Comparison of ENCODE assay signal across 9 cellular contexts in the genomic region with DNA sequence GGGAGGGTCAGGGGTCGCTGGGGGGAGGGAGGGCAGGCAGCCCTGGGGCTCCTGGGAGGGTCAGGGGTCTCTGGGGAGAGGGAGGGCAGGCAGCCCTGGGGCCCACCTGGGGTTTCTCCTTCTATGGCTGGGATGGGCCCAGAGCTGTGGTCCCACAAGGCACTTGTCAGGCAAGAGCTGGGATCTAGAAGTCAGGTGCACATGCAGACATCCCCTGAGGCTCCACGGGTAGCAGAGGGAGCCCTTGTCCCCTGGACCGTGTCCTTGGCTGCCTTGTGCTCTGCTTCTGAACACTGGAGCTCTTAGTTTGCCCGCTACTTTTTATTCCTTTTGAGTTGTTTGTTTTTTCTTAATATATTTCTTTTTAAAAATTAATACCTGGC. TPM values are rescaled to one million over a fixed set of nuclear protein-coding genes. Genes with fewer than 3 reads are reported as not detected.
A peak's percentile ranks its signal among the peaks of the same experiment; 100 is the strongest.
DNase-seq lines count a peak whose midpoint lies in the region; TF ChIP-seq lines count a peak whose summit lies in the region.
"Had no signal": no experiment of that assay in that cellular context is flagged by ENCODE, and none has a peak within 500 bp of the region (broad histone marks: within the 10 kb centered on the region; RNA-seq: fewer than 3 reads in every experiment).

No MANE protein-coding gene starts in this region.

- H3K27me3 ChIP-seq in fibroblast of lung (ENCODE audit: control insufficient read depth, insufficient read depth, low read length) = no peaks in the 10 kb centered on the region

- H3K9me3 ChIP-seq in fibroblast of lung (ENCODE audit: control insufficient read depth, insufficient read depth, low read depth, low read length) = no peaks in the 10 kb centered on the region

- intact Hi-C loops in lower leg skin (cut with DNase I; ENCODE audit: low total_unique reads) = no loop called here

- H3K4me1 Mint-ChIP-seq in progenitor cell of endocrine pancreas (ENCODE audit: low read depth) = peaks cover 6% of the 10 kb centered on the region

- H3K9me3 Mint-ChIP-seq in progenitor cell of endocrine pancreas (ENCODE audit: low read depth) = no peaks in the 10 kb centered on the region

- H3K4me3 ChIP-seq in fibroblast of lung (replicated peaks in 1 of 4; ENCODE audit: control extremely low read depth in 1 of 4, insufficient read depth in 1 of 4, low read depth in 3 of 4, low read length in 4 of 4) (peak overlapping the region; percentile 55 to 82 (median 79)), lower leg skin (ENCODE audit: low read depth, poor library complexity, severe bottlenecking) (no peak overlapping the region)
- H3K4me3 ChIP-seq: GM12878 had no signal

- DNase-seq in NCI-H2107 treated with DMSO at 0.1 percent for 48 hours (lab: John Stamatoyannopoulos, UW; ENCODE audit: unreplicated experiment) = peak; percentile 21
- DNase-seq in NCI-H2107 (lab: John Stamatoyannopoulos, UW) = no peak
- peak; percentile 46 to 67 for DNase-seq in NCI-H526 (lab: John Stamatoyannopoulos, UW)
- DNase-seq in fibroblast of lung (ENCODE audit: low read depth in 2 of 2) = no peak
- DNase-seq in progenitor cell of endocrine pancreas (ENCODE audit: low spot score, unreplicated experiment) = no peak
- DNase-seq in lower leg skin (ENCODE audit: low spot score in 2 of 2) = no peak
- DNase-seq in UCSD-AML1 (lab: John Stamatoyannopoulos, UW; ENCODE audit: unreplicated experiment) = no peak
- DNase-seq in activated T-cell treated with anti-CD3 and anti-CD28 coated beads for 4 hours = no peak

- peaks cover 46% of the 10 kb centered on the region for H3K79me2 ChIP-seq in fibroblast of lung (ENCODE audit: control insufficient read depth, insufficient read depth, low read length)

- H3K27me3 Mint-ChIP-seq in progenitor cell of endocrine pancreas = peaks cover 7% of the 10 kb centered on the region

- peak overlapping the region; percentile 76 for H3K9ac ChIP-seq in fibroblast of lung (ENCODE audit: insufficient read depth, low read length)

- H3K4me2 ChIP-seq in fibroblast of lung (ENCODE audit: extremely low read depth, insufficient read depth, low read length) = peak overlapping the region; percentile 94

- H3K4me1 ChIP-seq in fibroblast of lung (ENCODE audit: control insufficient read depth, extremely low read depth, insufficient read depth, low read length) = peaks cover 21% of the 10 kb centered on the region

- peak overlapping the region; percentile 58 for H3K27ac ChIP-seq in fibroblast of lung (ENCODE audit: insufficient read depth, low read length)

- H4K20me1 ChIP-seq in fibroblast of lung (ENCODE audit: control insufficient read depth, extremely low read depth, insufficient read depth, low read length) = no peaks in the 10 kb centered on the region

- no peak overlapping the region for H3K27ac Mint-ChIP-seq in progenitor cell of endocrine pancreas

- TF ChIP-seq CTCF in fibroblast of lung (conservative IDR thresholded peaks at IDR 0.05 in 1 of 2, IDR thresholded peaks at IDR 0.05 in 1 of 2; ENCODE audit: low read depth in 1 of 2, low read length in 2 of 2) = no peak
- TF ChIP-seq CTCF in progenitor cell of endocrine pancreas (IDR thresholded peaks at IDR 0.05; ENCODE audit: unreplicated experiment) = no peak
- no peak for TF ChIP-seq CTCF in lower leg skin (IDR thresholded peaks at IDR 0.05)

- no peak overlapping the region for H2AFZ ChIP-seq in fibroblast of lung (ENCODE audit: low read length)

- H3K36me3 Mint-ChIP-seq in progenitor cell of endocrine pancreas (ENCODE audit: insufficient read depth) = no peaks in the 10 kb centered on the region

- TF ChIP-seq POLR2A in lower leg skin (IDR thresholded peaks at IDR 0.05) = no peak

- peak overlapping the region; percentile 75 for H3K4me3 Mint-ChIP-seq in progenitor cell of endocrine pancreas (ENCODE audit: low read depth)

- H3K36me3 ChIP-seq in fibroblast of lung (ENCODE audit: control insufficient read depth, insufficient read depth, low read length) = peaks cover 4% of the 10 kb centered on the region

- 26 to 29% methylated on average over 4 of the region's 4 CpGs for WGBS in lower leg skin, 2 donors

RNA-seq across cellular contexts. Expression of a gene that starts 1.8 kb away (rescaled TPM):
- total RNA-seq in fibroblast of lung = 253 and 294 TPM in 2 replicates
- polyA plus RNA-seq in fibroblast of lung = 134 and 233 TPM in 2 replicates
- 259 and 497 TPM in 2 replicates for polyA plus RNA-seq in fibroblast of lung (2012)
- 653 and 914 TPM in 2 replicates for polyA minus RNA-seq in fibroblast of lung (ENCODE audit: low replicate concordance)
- total RNA-seq in progenitor cell of endocrine pancreas = 201 and 211 TPM in 2 replicates
- total RNA-seq in lower leg skin = 1 to 10 TPM; 1.9 to 7.4 (median 3.9) TPM

RNA-seq across cellular contexts. Expression of a gene that starts 6.3 kb away (rescaled TPM):
- total RNA-seq in fibroblast of lung (3.1 and 4.3 TPM in 2 replicates), progenitor cell of endocrine pancreas (3.8 and 4.6 TPM in 2 replicates), lower leg skin (1 to 10 TPM; 3.4 to 6.5 (median 4.5) TPM)
- polyA plus RNA-seq in fibroblast of lung = 2.9 and 3.0 TPM in 2 replicates
- polyA plus RNA-seq in fibroblast of lung (2012) = 2.5 and 2.7 TPM in 2 replicates
- polyA minus RNA-seq in fibroblast of lung (ENCODE audit: low replicate concordance) = 1.2 and 3.2 TPM in 2 replicates

RNA-seq across cellular contexts. Expression of a gene that starts 23.6 kb away (rescaled TPM):
- 68.8 and 102 TPM in 2 replicates for total RNA-seq in fibroblast of lung
- polyA plus RNA-seq in fibroblast of lung = 63.5 and 93.1 TPM in 2 replicates
- 69.9 and 108 TPM in 2 replicates for polyA plus RNA-seq in fibroblast of lung (2012)
- 68.0 and 85.1 TPM in 2 replicates for polyA minus RNA-seq in fibroblast of lung (ENCODE audit: low replicate concordance)
- total RNA-seq in progenitor cell of endocrine pancreas = 67.9 and 72.1 TPM in 2 replicates
- total RNA-seq in lower leg skin = 10 to 100 TPM; 73.6 to 86.0 (median 83.7) TPM

RNA-seq across cellular contexts. Expression of a gene that starts 51.5 kb away (rescaled TPM):
- 171 and 176 TPM in 2 replicates for total RNA-seq in fibroblast of lung
- 150 and 158 TPM in 2 replicates for polyA plus RNA-seq in fibroblast of lung
- 174 and 189 TPM in 2 replicates for polyA plus RNA-seq in fibroblast of lung (2012)
- polyA minus RNA-seq in fibroblast of lung (ENCODE audit: low replicate concordance) = 168 and 191 TPM in 2 replicates
- total RNA-seq in progenitor cell of endocrine pancreas = 177 and 199 TPM in 2 replicates
- 100 to 1,000 TPM; 132 to 197 (median 147) TPM for total RNA-seq in lower leg skin

Comparison
In these comparisons a context has a peak if more than half of its experiments do, and no peak if none do; other contexts are left out.
1. DNase-seq: peak in NCI-H2107 treated with DMSO at 0.1 percent for 48 hours (single experiment) and NCI-H526 (2 of 2); none in NCI-H2107 (single experiment), fibroblast of lung (0 of 2), progenitor cell of endocrine pancreas (single experiment), lower leg skin (0 of 2), UCSD-AML1 (single experiment) and activated T-cell treated with anti-CD3 and anti-CD28 coated beads for 4 hours (single experiment).
2. RNA of a gene that starts 1.8 kb away (total RNA-seq): 253 to 294 TPM in fibroblast of lung and 201 to 211 TPM in progenitor cell of endocrine pancreas; 1.9 to 7.4 TPM in lower leg skin; every median in the first group is over 10 times any median in the second.